3 cellular contexts compared by ENCODE assay signal in the genomic region with DNA sequence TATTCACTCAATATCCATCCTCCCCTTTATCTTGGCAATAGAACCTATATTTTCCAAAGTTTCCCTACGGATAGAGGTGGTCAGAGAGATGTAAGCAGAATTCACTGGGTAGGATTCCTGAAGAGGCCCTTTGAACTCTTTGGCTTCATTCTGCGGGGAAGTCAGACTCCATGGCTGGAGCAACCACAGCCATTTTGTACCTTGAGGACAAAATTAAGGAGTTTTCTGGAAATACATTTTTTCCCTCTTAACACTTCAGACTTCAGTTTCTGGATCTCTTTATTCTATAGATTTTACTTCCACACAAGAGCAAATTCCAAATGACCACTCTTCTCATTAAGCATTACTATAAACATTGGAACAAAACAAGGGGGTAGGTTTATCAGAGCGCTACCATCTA.
TF ChIP-seq lines count a peak whose summit lies in the region.

No MANE protein-coding gene starts in this region.

TF ChIP-seq in HEK293, 187 proteins besides CTCF, POLR2A, EP300 and RAD21:
- no peak for TF ChIP-seq GLI2 (tag by site-specific recombination; IDR thresholded peaks at IDR 0.05; ENCODE audit: borderline replicate concordance, low read depth)
- TF ChIP-seq GLIS2 (tag by site-specific recombination; IDR thresholded peaks at IDR 0.05): no peak
- no peak for TF ChIP-seq ZNF600 (tag by site-specific recombination; IDR thresholded peaks at IDR 0.05)
- no peak for TF ChIP-seq ZNF830 (tag by site-specific recombination; IDR thresholded peaks at IDR 0.05; ENCODE audit: low read depth)
- TF ChIP-seq ZNF501 (tag by site-specific recombination; IDR thresholded peaks at IDR 0.05): no peak
- no peak for TF ChIP-seq ZFP3 (tag by site-specific recombination; IDR thresholded peaks at IDR 0.05; ENCODE audit: low read depth)
- no peak for TF ChIP-seq ZSCAN4 (tag by site-specific recombination; IDR thresholded peaks at IDR 0.05)
- no peak for TF ChIP-seq ZNF366 (tag by site-specific recombination; conservative IDR thresholded peaks at IDR 0.05)
- peak; percentile 50 for TF ChIP-seq SETDB1 (IDR thresholded peaks at IDR 0.05; ENCODE audit: insufficient read length, low read length)

TF ChIP-seq in WTC11, 78 proteins besides CTCF, POLR2A, EP300 and RAD21 (continued from another document):
- no peak for TF ChIP-seq ZNF512 (CRISPR knock-in tag; IDR thresholded peaks at IDR 0.05; ENCODE audit: borderline replicate concordance)

TF ChIP-seq in H1, 55 proteins besides CTCF, POLR2A, EP300 and RAD21:
- TF ChIP-seq KDM1A (IDR thresholded peaks at IDR 0.05; ENCODE audit: borderline replicate concordance, low read length) (peak; percentile 70), KDM5A (IDR thresholded peaks at IDR 0.05; ENCODE audit: low read length) (no peak)
